Comparison of ENCODE assay signal across 23 cellular contexts in genomic region chr4:173514641-173515217, GRCh38. TPM values are rescaled to one million over a fixed set of nuclear protein-coding genes. Genes with fewer than 3 reads are reported as not detected.
DNase-seq lines count a peak whose midpoint lies in the region; ATAC-seq, FAIRE-seq and TF ChIP-seq lines count a peak whose summit lies in the region.
"Had no signal": no experiment of that assay in that cellular context is flagged by ENCODE, and none has a peak within 500 bp of the region (broad histone marks: within the 10 kb centered on the region; RNA-seq: fewer than 3 reads in every experiment).

No MANE protein-coding gene starts in this region.

- WGBS in H1 (ENCODE audit: extremely low coverage in 1 of 2, insufficient coverage in 1 of 2, insufficient read length in 1 of 2, insufficient replicate concordance in 2 of 2, low coverage in 1 of 2, low lambda C conversion rate in 2 of 2, missing lambda C conversion rate in 1 of 2), 2 experiments = 21% methylated on average over 4 of the region's 4 CpGs; no CpG with 5 or more reads in 1 of the 2 experiments
- WGBS in mesenchymal stem cell = 49% methylated on average over 2 of the region's 4 CpGs
- WGBS in smooth muscle cell (ENCODE audit: low lambda C conversion rate) = 60% methylated on average over 4 of the region's 4 CpGs

- H4K20me1 ChIP-seq in GM23338 (replicated peaks; ENCODE audit: insufficient read depth) (peaks cover 55% of the 10 kb centered on the region), H1 (replicated peaks in 1 of 2; ENCODE audit: control insufficient read depth in 1 of 2, insufficient read depth in 2 of 2, low read length in 2 of 2) (peaks cover 4 to 25% of the 10 kb centered on the region in 2 experiments), smooth muscle cell (ENCODE audit: low read depth) (no peaks in the 10 kb centered on the region)
- H4K20me1 ChIP-seq: BLaER1 had no signal

- DNase-seq in GM23338 (ENCODE audit: low spot score) (peak; percentile 22), H1 (ENCODE audit: low read depth in 1 of 2, low spot score in 2 of 2) (no peak), mesenchymal stem cell (peak; percentile 60), smooth muscle cell (lab: John Stamatoyannopoulos, UW; ENCODE audit: unreplicated experiment) (no peak), UCSD-AML1 (lab: John Stamatoyannopoulos, UW; ENCODE audit: unreplicated experiment) (no peak), erythroblast (lab: John Stamatoyannopoulos, UW) (no peak)
- DNase-seq: CD4-positive, alpha-beta T cell; DMS53; GOT3; HCEC 1CT; MM.1S; NCI-H1694; NCI-H2029 treated with DMSO at 0.1 percent for 48 hours; NCI-H446 treated with DMSO at 0.1 percent for 48 hours; NCI-H526; SHP77 had no signal

- H3K4me3 ChIP-seq in GM23338 = no peak overlapping the region
- no peak overlapping the region for H3K4me3 ChIP-seq in H1 (ENCODE audit: extremely low read depth in 1 of 4, insufficient read depth in 2 of 4, low read depth in 3 of 4, low read length in 4 of 4)
- no peak overlapping the region for H3K4me3 ChIP-seq in mesenchymal stem cell (ENCODE audit: insufficient read depth in 1 of 2, low read depth in 1 of 2, low read length in 2 of 2)
- H3K4me3 ChIP-seq in smooth muscle cell = no peak overlapping the region
- H3K4me3 ChIP-seq: BLaER1 had no signal

- H3K4me3 Mint-ChIP-seq in GM23338 = no peak overlapping the region
- H3K4me3 Mint-ChIP-seq: CD4-positive, alpha-beta T cell had no signal

- no peak overlapping the region for H2BK5ac ChIP-seq in H1 (ENCODE audit: low read depth, low read length)
- no peak overlapping the region for H2BK5ac ChIP-seq in mesenchymal stem cell (ENCODE audit: low read depth, low read length, poor library complexity, severe bottlenecking)

- H3K9me3 ChIP-seq in H1 (ENCODE audit: insufficient read depth in 2 of 2, low read depth in 1 of 2, low read length in 1 of 2) (no peaks in the 10 kb centered on the region), mesenchymal stem cell (ENCODE audit: control insufficient read depth, low read length) (no peaks in the 10 kb centered on the region), smooth muscle cell (replicated peaks; ENCODE audit: low read depth) (no peaks in the 10 kb centered on the region)

- no peak overlapping the region for H3K4ac ChIP-seq in H1 (replicated peaks; ENCODE audit: insufficient read length, low read depth, low read length)
- no peak overlapping the region for H3K4ac ChIP-seq in mesenchymal stem cell (ENCODE audit: low read depth in 1 of 2, low read length in 2 of 2)

- H2AK5ac ChIP-seq in H1 (ENCODE audit: low read depth, low read length) (no peak overlapping the region), mesenchymal stem cell (ENCODE audit: low read length, severe bottlenecking) (no peak overlapping the region)

- TF ChIP-seq EP300 in H1 (IDR thresholded peaks at IDR 0.05; ENCODE audit: borderline replicate concordance in 1 of 2, low read depth in 2 of 2, low read length in 2 of 2) = no peak

- peaks cover 37% of the 10 kb centered on the region for H3K4me1 Mint-ChIP-seq in GM23338

- no peak overlapping the region for H2BK120ac ChIP-seq in H1 (replicated peaks; ENCODE audit: low read depth, low read length)
- H2BK120ac ChIP-seq in mesenchymal stem cell (ENCODE audit: low read depth, low read length) = no peak overlapping the region

- H3K56ac ChIP-seq in H1 (replicated peaks; ENCODE audit: insufficient read length, low read depth, low read length) = no peak overlapping the region

- no peak for TF ChIP-seq RAD21 in H1 (IDR thresholded peaks at IDR 0.05 in 1 of 2, conservative IDR thresholded peaks at IDR 0.05 in 1 of 2; ENCODE audit: low read depth in 2 of 2, low read length in 2 of 2)

- H3K27ac ChIP-seq in GM23338 (ENCODE audit: low read depth) (no peak overlapping the region), H1 (ENCODE audit: low read depth, low read length) (no peak overlapping the region), mesenchymal stem cell (ENCODE audit: low read length, poor library complexity, severe bottlenecking) (no peak overlapping the region), smooth muscle cell (ENCODE audit: low read depth) (peak overlapping the region; percentile 9)
- H3K27ac ChIP-seq: BLaER1, HL-60, KMS-11, RWPE1 had no signal

- H3F3A ChIP-seq in GM23338 (replicated peaks; ENCODE audit: low read depth) = peaks cover 33% of the 10 kb centered on the region
- peaks cover 22% of the 10 kb centered on the region for H3F3A ChIP-seq in smooth muscle cell (ENCODE audit: low read depth)

- no peak for TF ChIP-seq CTCF in GM23338 (conservative IDR thresholded peaks at IDR 0.05; ENCODE audit: low read depth in 2 of 2)
- no peak for TF ChIP-seq CTCF in H1 (IDR thresholded peaks at IDR 0.05; ENCODE audit: control extremely low read depth in 1 of 3, insufficient read depth in 1 of 3, low read depth in 1 of 3, low read length in 3 of 3)
- TF ChIP-seq CTCF in smooth muscle cell (IDR thresholded peaks at IDR 0.05; ENCODE audit: borderline replicate concordance, insufficient read depth, poor library complexity, severe bottlenecking) = no peak

- H3K36me3 Mint-ChIP-seq in GM23338 (ENCODE audit: low read depth) = no peaks in the 10 kb centered on the region

- no peak overlapping the region for H3K14ac ChIP-seq in H1 (ENCODE audit: insufficient read length)
- H3K14ac ChIP-seq in mesenchymal stem cell (ENCODE audit: low read length in 2 of 2) = no peak overlapping the region

- H3K36me3 ChIP-seq in GM23338 (ENCODE audit: insufficient read depth) = no peaks in the 10 kb centered on the region
- no peaks in the 10 kb centered on the region for H3K36me3 ChIP-seq in H1 (ENCODE audit: control insufficient read depth in 2 of 4, insufficient read depth in 4 of 4, low read length in 3 of 4)
- H3K36me3 ChIP-seq in mesenchymal stem cell (ENCODE audit: control insufficient read depth in 1 of 2, insufficient read depth in 2 of 2, low read depth in 1 of 2, low read length in 2 of 2) = peaks cover 0 to 15% of the 10 kb centered on the region in 2 experiments
- no peaks in the 10 kb centered on the region for H3K36me3 ChIP-seq in smooth muscle cell (ENCODE audit: low read depth)
- H3K36me3 ChIP-seq: BLaER1 had no signal

- peaks cover 100% of the 10 kb centered on the region for H3K27me3 Mint-ChIP-seq in GM23338 (ENCODE audit: insufficient read depth, low read depth, poor library complexity)

- ATAC-seq in GM23338 (no peak), HG03439 (IDR thresholded peaks at IDR 0.05; ENCODE audit: unreplicated experiment) (no peak)

- H3K27ac Mint-ChIP-seq in GM23338 = no peak overlapping the region
- H3K27ac Mint-ChIP-seq: CD4-positive, alpha-beta T cell had no signal

- H3K79me1 ChIP-seq in H1 (ENCODE audit: low read depth, low read length) (no peaks in the 10 kb centered on the region), mesenchymal stem cell (replicated peaks; ENCODE audit: low read length, poor library complexity, severe bottlenecking) (no peaks in the 10 kb centered on the region)

- no peak overlapping the region for H3K9ac ChIP-seq in H1 (replicated peaks in 1 of 4; ENCODE audit: extremely low read depth in 1 of 4, low read depth in 3 of 4, low read length in 3 of 4)
- H3K9ac ChIP-seq in mesenchymal stem cell (ENCODE audit: low read length) = no peak overlapping the region
- H3K9ac ChIP-seq in smooth muscle cell (ENCODE audit: low read depth) = no peak overlapping the region
- H3K9ac ChIP-seq: BLaER1, KMS-11 had no signal

- TF ChIP-seq POLR2A in H1 (IDR thresholded peaks at IDR 0.05; ENCODE audit: control extremely low read depth in 1 of 2, low read depth in 2 of 2, low read length in 2 of 2) (no peak), erythroblast (IDR thresholded peaks at IDR 0.05; ENCODE audit: low read length) (no peak)

- H2BK20ac ChIP-seq in H1 (ENCODE audit: low read length) = no peak overlapping the region

- no peaks in the 10 kb centered on the region for H3K79me2 ChIP-seq in GM23338 (replicated peaks; ENCODE audit: insufficient read depth)
- no peaks in the 10 kb centered on the region for H3K79me2 ChIP-seq in H1 (ENCODE audit: control insufficient read depth in 1 of 2, insufficient read depth in 2 of 2, low read length in 2 of 2)
- peaks cover 93% of the 10 kb centered on the region for H3K79me2 ChIP-seq in smooth muscle cell (ENCODE audit: low read depth)

- no peak overlapping the region for H3K4me2 ChIP-seq in GM23338
- no peak overlapping the region for H3K4me2 ChIP-seq in H1 (ENCODE audit: insufficient read depth in 1 of 2, low read depth in 2 of 2, low read length in 2 of 2)
- no peak overlapping the region for H3K4me2 ChIP-seq in mesenchymal stem cell (ENCODE audit: low read length, poor library complexity, severe bottlenecking)
- peak overlapping the region; percentile 87 for H3K4me2 ChIP-seq in smooth muscle cell
- H3K4me2 ChIP-seq: BLaER1, KMS-11 had no signal

- H3K4me1 ChIP-seq in GM23338 (ENCODE audit: insufficient read depth) (peaks cover 60% of the 10 kb centered on the region), H1 (replicated peaks in 1 of 4; ENCODE audit: control insufficient read depth in 3 of 4, insufficient read depth in 4 of 4, low read length in 3 of 4) (peaks cover 4 to 11% (median 9%) of the 10 kb centered on the region in 4 experiments), mesenchymal stem cell (ENCODE audit: control insufficient read depth, insufficient read depth, low read depth, low read length) (peaks cover 16% of the 10 kb centered on the region), smooth muscle cell (ENCODE audit: low read depth) (peaks cover 22% of the 10 kb centered on the region)

- H3K27me3 ChIP-seq in GM23338 (ENCODE audit: insufficient read depth) = peaks cover 100% of the 10 kb centered on the region
- H3K27me3 ChIP-seq in H1 (replicated peaks in 1 of 4; ENCODE audit: control insufficient read depth in 3 of 4, extremely low read depth in 1 of 4, insufficient read depth in 3 of 4, low read length in 3 of 4) = peaks cover 97 to 100% (median 100%) of the 10 kb centered on the region in 4 experiments
- H3K27me3 ChIP-seq in mesenchymal stem cell (ENCODE audit: control insufficient read depth in 1 of 2, insufficient read depth in 1 of 2, low read length in 2 of 2) = peaks cover 0 to 100% of the 10 kb centered on the region in 2 experiments
- no peaks in the 10 kb centered on the region for H3K27me3 ChIP-seq in smooth muscle cell (ENCODE audit: low read depth)

- H3K23ac ChIP-seq in H1 (ENCODE audit: insufficient read length) = no peak overlapping the region
- no peak overlapping the region for H3K23ac ChIP-seq in mesenchymal stem cell (ENCODE audit: low read length in 2 of 2)

- CTCF ChIA-PET in H1 (lab: Charles Lee; ENCODE audit: partially characterized antibody) = interaction anchor here (0.6 to 0.8 kb wide), 5 partner anchors 9 to 796 kb away, joined by 3 to 4 read pairs (median 3); no protein-coding TSS in a partner anchor

- no peaks in the 10 kb centered on the region for H3K9me2 ChIP-seq in GM23338 (ENCODE audit: insufficient read depth)

- H2AFZ ChIP-seq in GM23338 (no peak overlapping the region), H1 (ENCODE audit: low read length) (no peak overlapping the region), mesenchymal stem cell (ENCODE audit: low read depth, low read length) (no peak overlapping the region), smooth muscle cell (ENCODE audit: low read depth) (no peak overlapping the region)

- no peak overlapping the region for H2BK15ac ChIP-seq in H1 (ENCODE audit: low read length)
- no peak overlapping the region for H2BK15ac ChIP-seq in mesenchymal stem cell (ENCODE audit: low read depth, poor library complexity, severe bottlenecking)

- no peak overlapping the region for H3K18ac ChIP-seq in H1 (ENCODE audit: extremely low read depth, low read length)
- peak overlapping the region in 1 of 2 experiments; percentile 41 for H3K18ac ChIP-seq in mesenchymal stem cell (ENCODE audit: low read depth in 1 of 2, low read length in 2 of 2)

- no peaks in the 10 kb centered on the region; the same call in 2 of the 3 replicates for H3K9me3 Mint-ChIP-seq in GM23338
- H3K9me3 Mint-ChIP-seq: CD4-positive, alpha-beta T cell had no signal

- H4K8ac ChIP-seq in H1 (ENCODE audit: extremely low read depth, insufficient read depth, low read length) (no peak overlapping the region), mesenchymal stem cell (ENCODE audit: low read length) (no peak overlapping the region)

- no peak for FAIRE-seq in H1 (lab: Jason Lieb, UNC)
- FAIRE-seq: A204.1 had no signal

- no peaks in the 10 kb centered on the region; the same call in 1 of the 2 replicates for H3K23me2 ChIP-seq in H1 (ENCODE audit: low read depth, low read length)

- POLR2A ChIA-PET in H1 (lab: Charles Lee; ENCODE audit: partially characterized antibody) = interaction anchor here (0.8 kb wide), 1 partner anchor 14 kb away, joined by 3 read pairs; no protein-coding TSS in a partner anchor

- H4K91ac ChIP-seq in H1 (replicated peaks; ENCODE audit: insufficient read length, low read length) (no peak overlapping the region), mesenchymal stem cell (ENCODE audit: low read length) (no peak overlapping the region)

- no peak overlapping the region for H2BK12ac ChIP-seq in H1 (ENCODE audit: low read depth, low read length)
- H2BK12ac ChIP-seq in mesenchymal stem cell (ENCODE audit: low read length in 2 of 2) = peak overlapping the region in 1 of 2 experiments; percentile 83

- H4K5ac ChIP-seq in H1 (ENCODE audit: insufficient read length, low read depth, low read length) = no peak overlapping the region

RNA-seq across cellular contexts. Expression of gene HAND2, which starts 15.3 kb away (rescaled TPM):
- total RNA-seq in GM23338 (2014; rRNA removed; shearing (Covaris generic)) = not detected in 2 replicates
- polyA plus RNA-seq in GM23338 (2016; fragmentation: Nextera tagmentation; extraction: Ambion mirVana) = 0.15 TPM in 1 of 2 replicates, not detected in the other
- total RNA-seq in H1 (2021; fragmentation: NEBNext Ultra II Directional; extraction: Animal tissue kit (Norgen Biotek cat#: 25700)) = not detected in 2 replicates
- polyA plus RNA-seq in H1 (2011; rRNA removed) = 0.05 TPM in 1 of 2 replicates, not detected in the other
- 0.04 TPM for polyA plus RNA-seq in H1 (2011; cell fraction: cytosol; rRNA removed)
- not detected for polyA plus RNA-seq in H1 (2011; cell fraction: nucleus; rRNA removed)
- 0.05 to 0.37 TPM in 2 of 4 replicates, not detected in the others for polyA plus RNA-seq in H1 (2012, experiment 1 of 2)
- polyA plus RNA-seq in H1 (2012, experiment 2 of 2) = 0.47 TPM
- polyA plus RNA-seq in H1 (2013, experiment 1 of 2) = 0.04 TPM
- polyA plus RNA-seq in H1 (2013, experiment 2 of 2) = not detected
- not detected in 2 replicates for polyA minus RNA-seq in H1 (2011; rRNA and poly(A)+ RNA removed)
- polyA minus RNA-seq in H1 (2011; cell fraction: cytosol; rRNA and poly(A)+ RNA removed) = not detected
- polyA minus RNA-seq in H1 (2011; cell fraction: nucleus; rRNA and poly(A)+ RNA removed) = not detected
- 171 TPM for polyA plus RNA-seq in mesenchymal stem cell (2013, experiment 1 of 2)
- polyA plus RNA-seq in mesenchymal stem cell (2013, experiment 2 of 2) = 173 TPM
- total RNA-seq in smooth muscle cell = 243 and 265 TPM in 2 replicates
- polyA plus RNA-seq in smooth muscle cell = 287 and 324 TPM in 2 replicates
- total RNA-seq: CD4-positive, alpha-beta T cell had no signal
- polyA plus RNA-seq: IgD-negative memory B cell had no signal

Comparison
In these comparisons a context has a peak if more than half of its experiments do, and no peak if none do; other contexts are left out.
1. DNase-seq: peak in GM23338 (single experiment) and mesenchymal stem cell (single experiment); none in H1 (0 of 2), smooth muscle cell (single experiment), UCSD-AML1 (single experiment) and erythroblast (0 of 2).
2. RNA of gene HAND2, which starts 15.3 kb away (total RNA-seq): 243 to 265 TPM in smooth muscle cell; not detected in GM23338 and not detected in H1; every median in the first group is over 100 times any median in the second.